ENCODE assay signal across 22 cellular contexts in genomic region chr11:19201737-19202605, GRCh38. TPM values are rescaled to one million over a fixed set of nuclear protein-coding genes. Genes with fewer than 3 reads are reported as not detected.
DNase-seq lines count a peak whose midpoint lies in the region; ATAC-seq and TF ChIP-seq lines count a peak whose summit lies in the region.
"Had no signal": no experiment of that assay in that cellular context is flagged by ENCODE, and none has a peak within 500 bp of the region (broad histone marks: within the 10 kb centered on the region; RNA-seq: fewer than 3 reads in every experiment).

TSS of gene CSRP3 (minus strand) at chr11:19201983. CDS start at chr11:19192448, 9,535 bp downstream.

- peak within 1 kb of the TSS; percentile 9 for H3K4me3 Mint-ChIP-seq in T-helper 17 cell
- H3K4me3 Mint-ChIP-seq in activated naive CD4-positive, alpha-beta T cell treated with anti-CD3 and anti-CD28 coated beads for 36 hours = no peak within 1 kb of the TSS
- H3K4me3 Mint-ChIP-seq: central memory CD8-positive, alpha-beta T cell; H9; stimulated activated effector memory CD8-positive, alpha-beta T cell treated with anti-CD3 and anti-CD28 coated beads, Interleukin-12 subunit alpha, Interleukin-12 subunit beta, amount 100 ng/mL, for 72 hours; T-cell had no signal

- no peaks in the 10 kb centered on the region for H3K36me3 ChIP-seq in heart right ventricle
- H3K36me3 ChIP-seq in stomach = no peaks in the 10 kb centered on the region
- H3K36me3 ChIP-seq: BE2C, MG63, thoracic aorta had no signal

- H3K36me3 Mint-ChIP-seq in T-helper 17 cell (ENCODE audit: low read depth) = peaks cover 1% of the 10 kb centered on the region
- H3K36me3 Mint-ChIP-seq in activated naive CD4-positive, alpha-beta T cell treated with anti-CD3 and anti-CD28 coated beads for 36 hours (ENCODE audit: low read depth) = no peaks in the 10 kb centered on the region
- H3K36me3 Mint-ChIP-seq: stimulated activated effector memory CD8-positive, alpha-beta T cell treated with anti-CD3 and anti-CD28 coated beads, Interleukin-12 subunit alpha, Interleukin-12 subunit beta, amount 100 ng/mL, for 72 hours; T-cell had no signal

- H3K27me3 ChIP-seq in heart right ventricle (no peaks in the 10 kb centered on the region), stomach (peaks cover 0 to 4% (median 0%) of the 10 kb centered on the region in 3 donors)
- H3K27me3 ChIP-seq: BE2C, MG63 had no signal

- peak within 1 kb of the TSS; percentile 36 to 95 (median 88) for H3K27ac ChIP-seq in heart right ventricle
- H3K27ac ChIP-seq in stomach = peak within 1 kb of the TSS in 4 of 5 donors; percentile 20 to 58 (median 48)
- H3K27ac ChIP-seq: thoracic aorta had no signal

- peaks cover 34% of the 10 kb centered on the region for H3K27me3 Mint-ChIP-seq in T-helper 17 cell
- H3K27me3 Mint-ChIP-seq in activated naive CD4-positive, alpha-beta T cell treated with anti-CD3 and anti-CD28 coated beads for 36 hours (ENCODE audit: low read depth) = peaks cover 7% of the 10 kb centered on the region

- no peaks in the 10 kb centered on the region for H3K9me3 Mint-ChIP-seq in activated naive CD4-positive, alpha-beta T cell treated with anti-CD3 and anti-CD28 coated beads for 36 hours
- H3K9me3 Mint-ChIP-seq: central memory CD8-positive, alpha-beta T cell; stimulated activated effector memory CD8-positive, alpha-beta T cell treated with anti-CD3 and anti-CD28 coated beads, Interleukin-12 subunit alpha, Interleukin-12 subunit beta, amount 100 ng/mL, for 72 hours; T-cell had no signal

- no peak for TF ChIP-seq EP300 in stomach (IDR thresholded peaks at IDR 0.05)

- ATAC-seq in T-helper 17 cell (no peak), heart right ventricle (peak; percentile 77 to 95 (median 91)), esophagus mucosa (no peak)
- ATAC-seq: stimulated activated effector memory CD8-positive, alpha-beta T cell treated with anti-CD3 and anti-CD28 coated beads, Interleukin-12 subunit alpha, Interleukin-12 subunit beta, amount 100 ng/mL, for 72 hours; T-cell had no signal

- intact Hi-C loops in heart right ventricle (cut with DNase I) = loop anchor here in 1 of 10 donors (5.0 kb wide), 2 partner anchors 35 to 150 kb away; no protein-coding TSS in a partner anchor
- intact Hi-C loops in stomach (cut with DNase I; ENCODE audit: low total_unique reads) = no loop called here
- intact Hi-C loops in activated naive CD4-positive, alpha-beta T cell treated with anti-CD3 and anti-CD28 coated beads for 36 hours (cut with micrococcal nuclease) = no loop called here

- DNase-seq in HCEC 1CT = peak; percentile 32
- no peak for DNase-seq in T-helper 17 cell
- DNase-seq in heart right ventricle = peak; percentile 50 to 80
- no peak for DNase-seq in stomach
- DNase-seq in NCI-H748 treated with DMSO at 0.1 percent for 48 hours (lab: John Stamatoyannopoulos, UW) = no peak
- no peak for DNase-seq in activated naive CD4-positive, alpha-beta T cell treated with anti-CD3 and anti-CD28 coated beads for 36 hours
- DNase-seq: amniotic stem cell, BE2C, COR-L47, H9, MG63, NCI-H187 treated with DMSO at 0.1 percent for 48 hours, NCI-H345, nucleus accumbens, T-cell had no signal

- H3K4me1 Mint-ChIP-seq in T-helper 17 cell = no peaks in the 10 kb centered on the region
- H3K4me1 Mint-ChIP-seq in activated naive CD4-positive, alpha-beta T cell treated with anti-CD3 and anti-CD28 coated beads for 36 hours (ENCODE audit: low read depth) = no peaks in the 10 kb centered on the region
- H3K4me1 Mint-ChIP-seq: central memory CD8-positive, alpha-beta T cell; H9; stimulated activated effector memory CD8-positive, alpha-beta T cell treated with anti-CD3 and anti-CD28 coated beads, Interleukin-12 subunit alpha, Interleukin-12 subunit beta, amount 100 ng/mL, for 72 hours; T-cell had no signal

- H3K9me3 ChIP-seq in T-helper 17 cell (ENCODE audit: control insufficient read depth, low read length, poor library complexity, severe bottlenecking) (no peaks in the 10 kb centered on the region), heart right ventricle (peaks cover 0 to 5% (median 0%) of the 10 kb centered on the region in 11 donors), stomach (no peaks in the 10 kb centered on the region)
- H3K9me3 ChIP-seq: BE2C, MG63, thoracic aorta had no signal

- H3K4me1 ChIP-seq in heart right ventricle (peaks cover 0 to 11% (median 0%) of the 10 kb centered on the region in 9 donors), stomach (peaks cover 0 to 19% (median 8%) of the 10 kb centered on the region in 4 donors)
- H3K4me1 ChIP-seq: BE2C had no signal

- H3K4me3 ChIP-seq in heart right ventricle (peak within 1 kb of the TSS; percentile 11 to 61 (median 53)), stomach (no peak within 1 kb of the TSS)
- H3K4me3 ChIP-seq: MG63, thoracic aorta had no signal

- TF ChIP-seq CTCF in heart right ventricle (IDR thresholded peaks at IDR 0.05) (no peak), stomach (IDR thresholded peaks at IDR 0.05) (no peak)

- no peak within 1 kb of the TSS for H3K27ac Mint-ChIP-seq in T-helper 17 cell
- no peak within 1 kb of the TSS for H3K27ac Mint-ChIP-seq in activated naive CD4-positive, alpha-beta T cell treated with anti-CD3 and anti-CD28 coated beads for 36 hours
- H3K27ac Mint-ChIP-seq: H9; stimulated activated effector memory CD8-positive, alpha-beta T cell treated with anti-CD3 and anti-CD28 coated beads, Interleukin-12 subunit alpha, Interleukin-12 subunit beta, amount 100 ng/mL, for 72 hours; T-cell had no signal

- TF ChIP-seq POLR2A in stomach (IDR thresholded peaks at IDR 0.05) = no peak

- CTCF ChIA-PET in activated naive CD4-positive, alpha-beta T cell treated with anti-CD3 and anti-CD28 coated beads for 36 hours (lab: Charles Lee) = interaction anchor here (1.2 kb wide), 1 partner anchor 130 kb away, joined by 3 read pairs; no protein-coding TSS in a partner anchor

- 42 to 50% methylated on average over 7 of the region's 7 CpGs for WGBS in heart right ventricle, 2 donors
- 69 to 79% (median 73%) methylated on average over 7 of the region's 7 CpGs for WGBS in stomach, 5 donors

RNA-seq across cellular contexts. Expression of gene CSRP3, which starts in this region (rescaled TPM):
- total RNA-seq in T-helper 17 cell (not detected), heart right ventricle (1,000 to 10,000 TPM in 8 of 10 donors, 100 to 1,000 TPM in 2; 648 to 3,929 (median 2,797) TPM), stomach (not detected), esophagus mucosa (not detected)
- polyA plus RNA-seq in heart right ventricle (1,000 to 10,000 TPM in 1 of 2 donors, 100 to 1,000 TPM in 1; 534 to 1,893 TPM), stomach (1 to 10 TPM in 1 of 3 donors, under 1 TPM in 2; 0.15 to 1.7 (median 0.31) TPM)
- total RNA-seq in activated naive CD4-positive, alpha-beta T cell treated with anti-CD3 and anti-CD28 coated beads for 36 hours = not detected
- total RNA-seq: epithelial cell of proximal tubule, glomerular endothelial cell, H9, T-cell, thoracic aorta had no signal
- polyA plus RNA-seq: liver had no signal

Comparison
In these comparisons a context has a peak if more than half of its experiments do, and no peak if none do; other contexts are left out.
1. RNA of gene CSRP3 (total RNA-seq): 648 to 3,929 TPM in heart right ventricle; not detected in esophagus mucosa (single experiment), not detected in T-helper 17 cell, not detected in stomach and not detected in activated naive CD4-positive, alpha-beta T cell treated with anti-CD3 and anti-CD28 coated beads for 36 hours; every median in the first group is over 100 times any median in the second.
2. RNA of gene CSRP3 (polyA plus RNA-seq): 534 to 1,893 TPM in heart right ventricle; 0.15 to 1.7 TPM in stomach; every median in the first group is over 100 times any median in the second.
3. DNase-seq: peak in HCEC 1CT (single experiment) and heart right ventricle (2 of 2); none in T-helper 17 cell (0 of 3), stomach (single experiment), NCI-H748 treated with DMSO at 0.1 percent for 48 hours (single experiment) and activated naive CD4-positive, alpha-beta T cell treated with anti-CD3 and anti-CD28 coated beads for 36 hours (single experiment).
4. ATAC-seq: peak in heart right ventricle (8 of 8); none in T-helper 17 cell (single experiment) and esophagus mucosa (single experiment).
5. H3K4me3 ChIP-seq: peak in heart right ventricle (10 of 10); none in stomach (0 of 4).